In genomic region chr15:65183847-65184159, GRCh38 we compare ENCODE assay signal across 9 cellular contexts. TPM values are rescaled to one million over a fixed set of nuclear protein-coding genes. Genes with fewer than 3 reads are reported as not detected.
DNase-seq lines count a peak whose midpoint lies in the region; ATAC-seq and TF ChIP-seq lines count a peak whose summit lies in the region.
"Had no signal": no experiment of that assay in that cellular context is flagged by ENCODE, and none has a peak within 500 bp of the region (broad histone marks: within the 10 kb centered on the region; RNA-seq: fewer than 3 reads in every experiment).

No MANE protein-coding gene starts in this region.

- H3K4me1 ChIP-seq in right lobe of liver (peaks cover 0 to 42% (median 5%) of the 10 kb centered on the region in 4 donors), tibial nerve (peaks cover 0 to 47% (median 21%) of the 10 kb centered on the region in 4 donors)

- intact Hi-C loops in right lobe of liver (cut with DNase I), result no loop called here

- no peak for TF ChIP-seq EP300 in tibial nerve (IDR thresholded peaks at IDR 0.05)

- peaks cover 26% of the 10 kb centered on the region for H3K4me1 Mint-ChIP-seq in activated T-cell treated with anti-CD3 and anti-CD28 coated beads, Interleukin-2, amount 50 U/mL, for 72 hours (ENCODE audit: low read depth)

- H3K9me3 ChIP-seq in right lobe of liver, result no peaks in the 10 kb centered on the region
- no peaks in the 10 kb centered on the region for H3K9me3 ChIP-seq in tibial nerve

- H3K27me3 ChIP-seq in right lobe of liver (no peaks in the 10 kb centered on the region), tibial nerve (no peaks in the 10 kb centered on the region)

- H3K27ac ChIP-seq in angular gyrus (ENCODE audit: low read depth, low read length), result peak overlapping the region; percentile 95
- H3K27ac ChIP-seq in right lobe of liver, result peak overlapping the region; percentile 96 to 98 (median 98)
- peak overlapping the region; percentile 96 to 98 (median 98) for H3K27ac ChIP-seq in tibial nerve

- H3K9me3 Mint-ChIP-seq in activated T-cell treated with anti-CD3 and anti-CD28 coated beads, Interleukin-2, amount 50 U/mL, for 72 hours, result no peaks in the 10 kb centered on the region

- no peak for TF ChIP-seq POLR2A in right lobe of liver (IDR thresholded peaks at IDR 0.05)
- no peak for TF ChIP-seq POLR2A in tibial nerve (IDR thresholded peaks at IDR 0.05)

- no peak for DNase-seq in activated T-cell treated with anti-CD3 and anti-CD28 coated beads, Interleukin-2, amount 50 U/mL, for 72 hours
- DNase-seq in activated T-cell treated with anti-CD3 and anti-CD28 coated beads, Interleukin-2, amount 50 U/mL, for 48 hours, result no peak
- DNase-seq in right lobe of liver (no peak), tibial nerve (ENCODE audit: low spot score in 2 of 2) (no peak), AML-193 (lab: John Stamatoyannopoulos, UW) (no peak), HCEC 1CT (no peak), C1 segment of cervical spinal cord (lab: John Stamatoyannopoulos, UW) (no peak)
- DNase-seq: NCI-H510A treated with DMSO at 0.1 percent for 48 hours had no signal

- 4% methylated on average over 4 of the region's 4 CpGs for WGBS in right lobe of liver (ENCODE audit: insufficient coverage, low coverage, low lambda C conversion rate, missing lambda C conversion rate)
- WGBS in tibial nerve, 2 donors, result 1 to 3% methylated on average over 4 of the region's 4 CpGs

- ATAC-seq in activated T-cell treated with anti-CD3 and anti-CD28 coated beads, Interleukin-2, amount 50 U/mL, for 72 hours (replicated peaks in 1 of 2), result no peak
- no peak for ATAC-seq in right lobe of liver

- H3K36me3 ChIP-seq in right lobe of liver (peaks cover 0 to 11% (median 2%) of the 10 kb centered on the region in 4 donors), tibial nerve (peaks cover 0 to 8% (median under 1%) of the 10 kb centered on the region in 3 donors)

- peak overlapping the region; percentile 93 to 96 for H3K4me3 Mint-ChIP-seq in activated T-cell treated with anti-CD3 and anti-CD28 coated beads, Interleukin-2, amount 50 U/mL, for 72 hours

- no peaks in the 10 kb centered on the region for H3K27me3 Mint-ChIP-seq in activated T-cell treated with anti-CD3 and anti-CD28 coated beads, Interleukin-2, amount 50 U/mL, for 72 hours (ENCODE audit: low read depth)

- peaks cover 0 to 11% of the 10 kb centered on the region in 2 donors for H3K36me3 Mint-ChIP-seq in activated T-cell treated with anti-CD3 and anti-CD28 coated beads, Interleukin-2, amount 50 U/mL, for 72 hours (ENCODE audit: insufficient read depth in 2 of 2)

- H3K27ac Mint-ChIP-seq in activated T-cell treated with anti-CD3 and anti-CD28 coated beads, Interleukin-2, amount 50 U/mL, for 72 hours, result peak overlapping the region; percentile 96

- no peak for TF ChIP-seq CTCF in right lobe of liver (IDR thresholded peaks at IDR 0.05)
- TF ChIP-seq CTCF in tibial nerve (IDR thresholded peaks at IDR 0.05), result no peak

- peak overlapping the region; percentile 82 to 93 (median 90) for H3K4me3 ChIP-seq in right lobe of liver
- peak overlapping the region; percentile 73 to 92 (median 85) for H3K4me3 ChIP-seq in tibial nerve

RNA-seq across cellular contexts. Expression of gene CLPX, which starts 1.3 kb away (rescaled TPM):
- total RNA-seq in activated T-cell treated with anti-CD3 and anti-CD28 coated beads, Interleukin-2, amount 50 U/mL, for 72 hours, result 10 to 100 TPM; 61.9 to 64.5 TPM
- 10 to 100 TPM; 57.6 to 80.9 (median 72.8) TPM for total RNA-seq in right lobe of liver
- total RNA-seq in tibial nerve, result 10 to 100 TPM; 29.5 to 96.7 (median 69.7) TPM

RNA-seq across cellular contexts. Expression of gene CILP, which starts 27.5 kb away (rescaled TPM):
- total RNA-seq in activated T-cell treated with anti-CD3 and anti-CD28 coated beads, Interleukin-2, amount 50 U/mL, for 72 hours, result under 1 TPM in 1 of 2 donors, not detected in 1; 0.05 TPM
- total RNA-seq in right lobe of liver (1 to 10 TPM in 3 of 6 experiments, under 1 TPM in 3; 0.46 to 2.5 (median 0.99) TPM), tibial nerve (100 to 1,000 TPM in 1 of 4 donors, 10 to 100 TPM in 2, 1 to 10 TPM in 1; 7.8 to 209 (median 55.5) TPM)

RNA-seq across cellular contexts. Expression of gene PDCD7, which starts 50.2 kb away (rescaled TPM):
- total RNA-seq in activated T-cell treated with anti-CD3 and anti-CD28 coated beads, Interleukin-2, amount 50 U/mL, for 72 hours, result 10 to 100 TPM; 47.4 to 49.0 TPM
- total RNA-seq in right lobe of liver, result 10 to 100 TPM in 3 of 6 experiments, 1 to 10 TPM in 3; 6.3 to 12.2 (median 9.1) TPM
- 10 to 100 TPM; 27.9 to 57.5 (median 37.8) TPM for total RNA-seq in tibial nerve
